15 cellular contexts compared by ENCODE assay signal in the genomic region with DNA sequence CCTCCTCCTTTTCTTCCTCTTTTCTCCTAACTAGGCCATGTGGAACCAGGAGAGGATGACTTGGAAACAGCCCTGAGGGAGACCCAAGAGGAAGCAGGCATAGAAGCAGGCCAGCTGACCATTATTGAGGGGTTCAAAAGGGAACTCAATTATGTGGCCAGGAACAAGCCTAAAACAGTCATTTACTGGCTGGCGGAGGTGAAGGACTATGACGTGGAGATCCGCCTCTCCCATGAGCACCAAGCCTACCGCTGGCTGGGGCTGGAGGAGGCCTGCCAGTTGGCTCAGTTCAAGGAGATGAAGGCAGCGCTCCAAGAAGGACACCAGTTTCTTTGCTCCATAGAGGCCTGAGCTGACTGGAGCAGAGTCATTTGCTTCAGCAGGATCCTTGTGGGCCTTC. TPM values are rescaled to one million over a fixed set of nuclear protein-coding genes. Genes with fewer than 3 reads are reported as not detected.
DNase-seq lines count a peak whose midpoint lies in the region; ATAC-seq, FAIRE-seq and TF ChIP-seq lines count a peak whose summit lies in the region.
"Had no signal": no experiment of that assay in that cellular context is flagged by ENCODE, and none has a peak within 500 bp of the region (broad histone marks: within the 10 kb centered on the region; RNA-seq: fewer than 3 reads in every experiment).

No MANE protein-coding gene starts in this region.

- H3K18ac ChIP-seq in IMR-90 (ENCODE audit: low read depth, low read length), result no peak overlapping the region

- no peak for TF ChIP-seq RAD21 in IMR-90 (IDR thresholded peaks at IDR 0.05; ENCODE audit: low read length)

- TF ChIP-seq CTCF in IMR-90 (conservative IDR thresholded peaks at IDR 0.05; ENCODE audit: low read depth, low read length), result no peak
- TF ChIP-seq CTCF in endothelial cell of umbilical vein (IDR thresholded peaks at IDR 0.05; ENCODE audit: extremely low read depth in 1 of 2, insufficient read depth in 1 of 2, low read depth in 1 of 2, low read length in 2 of 2), result no peak
- TF ChIP-seq CTCF in right lobe of liver (IDR thresholded peaks at IDR 0.05), result no peak
- no peak for TF ChIP-seq CTCF in stomach (IDR thresholded peaks at IDR 0.05)

- H4K8ac ChIP-seq in IMR-90 (ENCODE audit: low read depth in 2 of 2, low read length in 2 of 2), result no peak overlapping the region

- H3K4ac ChIP-seq in IMR-90 (ENCODE audit: low read depth, low read length), result no peak overlapping the region

- H3K27ac ChIP-seq in IMR-90 (ENCODE audit: insufficient read depth, low read length) (no peak overlapping the region), endothelial cell of umbilical vein (ENCODE audit: insufficient read depth, low read depth, low read length) (no peak overlapping the region), right lobe of liver (peak overlapping the region; percentile 22 to 87 (median 71)), stomach (peak overlapping the region; percentile 79 to 89 (median 84))
- H3K27ac ChIP-seq: SJSA1 had no signal

- H3K14ac ChIP-seq in IMR-90 (replicated peaks; ENCODE audit: low read depth, low read length), result no peak overlapping the region

- no peak for DNase-seq in IMR-90
- no peak for DNase-seq in endothelial cell of umbilical vein (ENCODE audit: low read depth, low spot score)
- DNase-seq in right lobe of liver, result peak; percentile 50 to 93 (median 88)
- peak; percentile 82 for DNase-seq in stomach
- no peak for DNase-seq in NAMALWA (ENCODE audit: low spot score)
- DNase-seq in NCI-H1105 (lab: John Stamatoyannopoulos, UW), result no peak
- no peak for DNase-seq in NCI-H526 treated with DMSO at 0.1 percent for 48 hours (lab: John Stamatoyannopoulos, UW)
- DNase-seq: activated CD8-positive, alpha-beta memory T cell treated with anti-CD3 and anti-CD28 coated beads, Interleukin-2, amount 10 ng/mL, durations not matched to agents 7 days and 5 days; effector CD8-positive, alpha-beta T cell; NCI-H1092; NCI-H69 had no signal

- H3K4me1 ChIP-seq in IMR-90 (ENCODE audit: control insufficient read depth, insufficient read depth, low read length) (no peaks in the 10 kb centered on the region), endothelial cell of umbilical vein (ENCODE audit: control insufficient read depth, extremely low read depth, insufficient read depth, low read length) (no peaks in the 10 kb centered on the region), right lobe of liver (peaks cover 0 to 72% (median 28%) of the 10 kb centered on the region in 4 donors), stomach (peaks cover 43 to 85% (median 63%) of the 10 kb centered on the region in 4 donors)
- H3K4me1 ChIP-seq: HAP-1, SJSA1 had no signal

- in situ Hi-C loops in IMR-90 (cut with MboI; ENCODE audit: low sequenced_read_pairs), result no loop called here

- no peak overlapping the region for H2AK9ac ChIP-seq in IMR-90 (replicated peaks; ENCODE audit: low read depth, low read length, poor library complexity)

- POLR2A ChIA-PET in IMR-90 (lab: Charles Lee; ENCODE audit: unreplicated experiment) (no interaction called here), endothelial cell of umbilical vein (lab: Charles Lee) (no interaction called here)

- H3K4me2 ChIP-seq in IMR-90 (ENCODE audit: low read depth, low read length) (no peak overlapping the region), endothelial cell of umbilical vein (ENCODE audit: insufficient read depth, low read length) (no peak overlapping the region)

- no peaks in the 10 kb centered on the region for H3K79me2 ChIP-seq in endothelial cell of umbilical vein (ENCODE audit: control insufficient read depth, insufficient read depth, low read length)

- no peaks in the 10 kb centered on the region for H3K9me3 ChIP-seq in IMR-90 (ENCODE audit: control insufficient read depth, insufficient read depth, low read length)
- no peaks in the 10 kb centered on the region for H3K9me3 ChIP-seq in endothelial cell of umbilical vein (replicated peaks; ENCODE audit: control insufficient read depth, insufficient read depth, low read length)
- no peaks in the 10 kb centered on the region for H3K9me3 ChIP-seq in right lobe of liver
- no peaks in the 10 kb centered on the region for H3K9me3 ChIP-seq in stomach
- H3K9me3 ChIP-seq: HAP-1, SJSA1 had no signal

- H3K27me3 ChIP-seq in IMR-90 (ENCODE audit: control insufficient read depth, insufficient read depth, low read length), result no peaks in the 10 kb centered on the region
- H3K27me3 ChIP-seq in endothelial cell of umbilical vein (ENCODE audit: control insufficient read depth in 2 of 2, insufficient read depth in 2 of 2, low read length in 2 of 2), result no peaks in the 10 kb centered on the region
- no peaks in the 10 kb centered on the region for H3K27me3 ChIP-seq in right lobe of liver
- no peaks in the 10 kb centered on the region for H3K27me3 ChIP-seq in stomach
- H3K27me3 ChIP-seq: SJSA1 had no signal

- BruUV-seq in IMR-90 (replicated peaks; lab: Mats Ljungman, UMichigan) (TSS peak; percentile 66), endothelial cell of umbilical vein (replicated peaks; lab: Mats Ljungman, UMichigan) (TSS peak; percentile 39)

- H4K20me1 ChIP-seq in IMR-90 (ENCODE audit: insufficient read depth, low read length), result no peaks in the 10 kb centered on the region
- H4K20me1 ChIP-seq in endothelial cell of umbilical vein (replicated peaks; ENCODE audit: control insufficient read depth, extremely low read depth, insufficient read depth, low read length), result no peaks in the 10 kb centered on the region

- no peak overlapping the region for H2BK15ac ChIP-seq in IMR-90 (ENCODE audit: low read depth, low read length)

- dilution Hi-C loops in IMR-90 (cut with HindIII; ENCODE audit: low sequenced_read_pairs, unreplicated experiment), result no loop called here
- dilution Hi-C loops in endothelial cell of umbilical vein (cut with MboI; ENCODE audit: extremely low pct_ligation_motif_present, low sequenced_read_pairs), result no loop called here

- H3K23ac ChIP-seq in IMR-90 (ENCODE audit: low read depth, low read length), result no peak overlapping the region

- no peaks in the 10 kb centered on the region; the same call in 1 of the 2 replicates for H3K9me1 ChIP-seq in IMR-90 (ENCODE audit: insufficient read depth, low read length)
- no peaks in the 10 kb centered on the region for H3K9me1 ChIP-seq in endothelial cell of umbilical vein (replicated peaks; ENCODE audit: control insufficient read depth, extremely low read depth, insufficient read depth, low read length)

- no peak overlapping the region for H2BK120ac ChIP-seq in IMR-90 (ENCODE audit: low read depth, low read length)

- WGBS in IMR-90 (ENCODE audit: extremely low coverage in 2 of 2, insufficient read length in 1 of 2), 2 experiments, result 66% methylated on average over 2 of the region's 5 CpGs; no CpG with 5 or more reads in 1 of the 2 experiments
- WGBS in right lobe of liver (ENCODE audit: insufficient coverage, low coverage, low lambda C conversion rate, missing lambda C conversion rate), result 12% methylated on average over 3 of the region's 5 CpGs
- WGBS in stomach, 5 donors, result 22 to 54% (median 47%) methylated on average over 5 of the region's 5 CpGs

- intact Hi-C loops in IMR-90 (cut with micrococcal nuclease), result no loop called here
- intact Hi-C loops in endothelial cell of umbilical vein (cut with micrococcal nuclease), result no loop called here
- intact Hi-C loops in right lobe of liver (cut with DNase I), result no loop called here
- intact Hi-C loops in stomach (cut with DNase I; ENCODE audit: low total_unique reads), result no loop called here

- H2AFZ ChIP-seq in IMR-90 (replicated peaks; ENCODE audit: low read length, poor library complexity) (no peak overlapping the region), endothelial cell of umbilical vein (ENCODE audit: low read depth, low read length) (no peak overlapping the region)

- H3K4me3 ChIP-seq in IMR-90 (ENCODE audit: insufficient read depth, low read depth, low read length), result no peak overlapping the region
- no peak overlapping the region for H3K4me3 ChIP-seq in endothelial cell of umbilical vein (replicated peaks in 1 of 3; ENCODE audit: insufficient read depth in 1 of 3, low read depth in 1 of 3, low read length in 3 of 3)
- H3K4me3 ChIP-seq in right lobe of liver, result no peak overlapping the region
- H3K4me3 ChIP-seq in stomach, result no peak overlapping the region
- H3K4me3 ChIP-seq: HAP-1, SJSA1 had no signal

- H3K56ac ChIP-seq in IMR-90 (ENCODE audit: extremely low read depth, insufficient read depth, low read length), result no peak overlapping the region

- H3K36me3 ChIP-seq in IMR-90 (ENCODE audit: control insufficient read depth, insufficient read depth, low read length) (peaks cover 37% of the 10 kb centered on the region), endothelial cell of umbilical vein (ENCODE audit: control insufficient read depth in 2 of 2, extremely low read depth in 1 of 2, insufficient read depth in 2 of 2, low read length in 2 of 2) (peaks cover 4 to 26% of the 10 kb centered on the region in 2 experiments), right lobe of liver (peaks cover 0 to 14% (median 3%) of the 10 kb centered on the region in 4 donors), stomach (peaks cover 0 to 52% (median 42%) of the 10 kb centered on the region in 4 donors)
- H3K36me3 ChIP-seq: SJSA1 had no signal

- ATAC-seq in IMR-90 (ENCODE audit: low read depth) (no peak), right lobe of liver (peak; percentile 47 to 65 (median 52)), HG02973 (IDR thresholded peaks at IDR 0.05; ENCODE audit: unreplicated experiment) (no peak)
- ATAC-seq: activated CD8-positive, alpha-beta memory T cell treated with anti-CD3 and anti-CD28 coated beads, Interleukin-2, amount 10 ng/mL, durations not matched to agents 7 days and 5 days had no signal

- no peak for FAIRE-seq in endothelial cell of umbilical vein (lab: Jason Lieb, UNC)
- FAIRE-seq: small intestine had no signal

- TF ChIP-seq POLR2A in IMR-90 (IDR thresholded peaks at IDR 0.05; ENCODE audit: low read depth, low read length) (no peak), endothelial cell of umbilical vein (IDR thresholded peaks at IDR 0.05; ENCODE audit: low read depth, low read length) (no peak), right lobe of liver (IDR thresholded peaks at IDR 0.05) (no peak), stomach (IDR thresholded peaks at IDR 0.05) (no peak)

- no peak overlapping the region for H2AK5ac ChIP-seq in IMR-90 (ENCODE audit: low read depth, low read length)

- H4K91ac ChIP-seq in IMR-90 (ENCODE audit: insufficient read depth, low read depth, low read length), result no peak overlapping the region

- no peak overlapping the region for H4K5ac ChIP-seq in IMR-90 (ENCODE audit: low read depth, low read length)

- no peak overlapping the region for H2BK5ac ChIP-seq in IMR-90 (ENCODE audit: low read depth, low read length, poor library complexity, severe bottlenecking)

- TF ChIP-seq EP300 in stomach (IDR thresholded peaks at IDR 0.05), result peak; percentile 80

- no peak overlapping the region for H2BK20ac ChIP-seq in IMR-90 (ENCODE audit: low read depth, low read length)

- H3K79me1 ChIP-seq in IMR-90 (ENCODE audit: low read depth in 1 of 2, low read length in 2 of 2), result peaks cover 0 to 6% of the 10 kb centered on the region in 2 experiments; a peak in 1 of 4 replicates

- no peak overlapping the region for H3K9ac ChIP-seq in IMR-90 (ENCODE audit: low read depth, low read length)
- H3K9ac ChIP-seq in endothelial cell of umbilical vein (replicated peaks; ENCODE audit: extremely low read depth, insufficient read depth, low read length), result no peak overlapping the region

- CTCF ChIA-PET in IMR-90 (lab: Yijun Ruan, JAX) (no interaction called here), endothelial cell of umbilical vein (lab: Charles Lee) (interaction anchor here (1.0 to 2.2 kb wide), 3 partner anchors 15 to 37 kb away, joined by 3 to 8 read pairs (median 4); no protein-coding TSS in a partner anchor)

RNA-seq across cellular contexts. Expression of gene NUDT2, which starts 13.7 kb away (rescaled TPM):
- total RNA-seq in IMR-90 (2012; rRNA removed), result 33.9 and 45.0 TPM in 2 replicates
- 32.8 and 36.6 TPM in 2 replicates for polyA plus RNA-seq in IMR-90 (2012; rRNA removed)
- 27.1 and 45.6 TPM in 2 replicates for polyA plus RNA-seq in IMR-90 (2012; cell fraction: cytosol; rRNA removed)
- 13.9 and 34.5 TPM in 2 replicates for polyA plus RNA-seq in IMR-90 (2012; cell fraction: nucleus; rRNA removed; ENCODE audit: low replicate concordance)
- total RNA-seq in endothelial cell of umbilical vein, result 25.1 and 25.2 TPM in 2 replicates
- 38.1 and 45.2 TPM in 2 replicates for polyA plus RNA-seq in endothelial cell of umbilical vein
- 48.7 and 50.7 TPM in 2 replicates for polyA plus RNA-seq in endothelial cell of umbilical vein (2011; cell fraction: cytosol; rRNA removed)
- polyA plus RNA-seq in endothelial cell of umbilical vein (2011; cell fraction: nucleus; rRNA removed), result 19.2 and 21.8 TPM in 2 replicates
- 28.9 and 29.4 TPM in 2 replicates for polyA plus RNA-seq in endothelial cell of umbilical vein (2012)
- polyA minus RNA-seq in endothelial cell of umbilical vein, result 18.1 and 21.1 TPM in 2 replicates
- polyA minus RNA-seq in endothelial cell of umbilical vein (2011; cell fraction: cytosol; rRNA and poly(A)+ RNA removed), result 9.7 TPM
- polyA minus RNA-seq in endothelial cell of umbilical vein (2011; cell fraction: nucleus; rRNA and poly(A)+ RNA removed), result 1.8 and 3.8 TPM in 2 replicates
- 10 to 100 TPM in 4 of 6 experiments, 1 to 10 TPM in 2; 4.9 to 13.7 (median 11.2) TPM for total RNA-seq in right lobe of liver
- total RNA-seq in stomach, result 10 to 100 TPM in 3 of 5 donors, 1 to 10 TPM in 1, under 1 TPM in 1; 0.87 to 46.9 (median 17.0) TPM
- polyA plus RNA-seq in stomach, result 10 to 100 TPM; 22.2 to 73.2 (median 34.5) TPM

RNA-seq across cellular contexts. Expression of gene KIF24, which starts 14.0 kb away (rescaled TPM):
- total RNA-seq in IMR-90 (2012; rRNA removed), result 2.5 and 3.0 TPM in 2 replicates
- polyA plus RNA-seq in IMR-90 (2012; rRNA removed), result 1.1 and 1.4 TPM in 2 replicates
- 0.29 and 0.36 TPM in 2 replicates for polyA plus RNA-seq in IMR-90 (2012; cell fraction: cytosol; rRNA removed)
- polyA plus RNA-seq in IMR-90 (2012; cell fraction: nucleus; rRNA removed; ENCODE audit: low replicate concordance), result 1.3 and 1.8 TPM in 2 replicates
- 4.5 and 4.8 TPM in 2 replicates for total RNA-seq in endothelial cell of umbilical vein
- 2.1 and 2.2 TPM in 2 replicates for polyA plus RNA-seq in endothelial cell of umbilical vein
- polyA plus RNA-seq in endothelial cell of umbilical vein (2011; cell fraction: cytosol; rRNA removed), result 2.4 and 2.5 TPM in 2 replicates
- polyA plus RNA-seq in endothelial cell of umbilical vein (2011; cell fraction: nucleus; rRNA removed), result 5.5 and 6.6 TPM in 2 replicates
- polyA plus RNA-seq in endothelial cell of umbilical vein (2012), result 1.4 and 2.6 TPM in 2 replicates
- 5.9 and 6.6 TPM in 2 replicates for polyA minus RNA-seq in endothelial cell of umbilical vein
- polyA minus RNA-seq in endothelial cell of umbilical vein (2011; cell fraction: cytosol; rRNA and poly(A)+ RNA removed), result 8.5 TPM
- polyA minus RNA-seq in endothelial cell of umbilical vein (2011; cell fraction: nucleus; rRNA and poly(A)+ RNA removed), result 4.9 and 7.8 TPM in 2 replicates
- under 1 TPM; 0.14 to 0.74 (median 0.24) TPM for total RNA-seq in right lobe of liver
- total RNA-seq in stomach, result 1 to 10 TPM in 4 of 5 donors, under 1 TPM in 1; 0.29 to 5.8 (median 3.2) TPM
- under 1 TPM; 0.37 to 0.90 (median 0.46) TPM for polyA plus RNA-seq in stomach

RNA-seq across cellular contexts. Expression of gene MYORG, which starts 33.6 kb away (rescaled TPM):
- 0.36 and 0.56 TPM in 2 replicates for total RNA-seq in IMR-90 (2012; rRNA removed)
- polyA plus RNA-seq in IMR-90 (2012; rRNA removed), result 0.60 TPM in 2 replicates
- polyA plus RNA-seq in IMR-90 (2012; cell fraction: cytosol; rRNA removed), result 0.24 and 0.52 TPM in 2 replicates
- polyA plus RNA-seq in IMR-90 (2012; cell fraction: nucleus; rRNA removed; ENCODE audit: low replicate concordance), result 0.25 and 0.29 TPM in 2 replicates
- 6.3 and 7.0 TPM in 2 replicates for total RNA-seq in endothelial cell of umbilical vein
- 2.8 TPM in 2 replicates for polyA plus RNA-seq in endothelial cell of umbilical vein
- polyA plus RNA-seq in endothelial cell of umbilical vein (2011; cell fraction: cytosol; rRNA removed), result 2.4 and 2.5 TPM in 2 replicates
- polyA plus RNA-seq in endothelial cell of umbilical vein (2011; cell fraction: nucleus; rRNA removed), result 1.3 and 1.6 TPM in 2 replicates
- polyA plus RNA-seq in endothelial cell of umbilical vein (2012), result 5.0 and 6.7 TPM in 2 replicates
- 4.8 and 5.1 TPM in 2 replicates for polyA minus RNA-seq in endothelial cell of umbilical vein
- polyA minus RNA-seq in endothelial cell of umbilical vein (2011; cell fraction: cytosol; rRNA and poly(A)+ RNA removed), result 5.5 TPM
- 1.3 and 1.5 TPM in 2 replicates for polyA minus RNA-seq in endothelial cell of umbilical vein (2011; cell fraction: nucleus; rRNA and poly(A)+ RNA removed)
- 10 to 100 TPM; 27.1 to 73.6 (median 36.0) TPM for total RNA-seq in right lobe of liver
- total RNA-seq in stomach, result 10 to 100 TPM in 4 of 5 donors, 1 to 10 TPM in 1; 9.5 to 31.3 (median 19.6) TPM
- 1 to 10 TPM in 2 of 3 donors, under 1 TPM in 1; 0.76 to 9.0 (median 3.9) TPM for polyA plus RNA-seq in stomach

Comparison
In these comparisons a context has a peak if more than half of its experiments do, and no peak if none do; other contexts are left out.
1. ATAC-seq: peak in right lobe of liver (4 of 4); none in IMR-90 (single experiment) and HG02973 (single experiment).
2. DNase-seq: peak in right lobe of liver (3 of 3) and stomach (single experiment); none in IMR-90 (single experiment), endothelial cell of umbilical vein (single experiment), NAMALWA (single experiment), NCI-H1105 (single experiment) and NCI-H526 treated with DMSO at 0.1 percent for 48 hours (single experiment).
3. H3K27ac ChIP-seq: peak in right lobe of liver (3 of 3) and stomach (5 of 5); none in IMR-90 (single experiment) and endothelial cell of umbilical vein (single experiment).